ENCODE assay signal across 13 cellular contexts in genomic region chr5:65105301-65105700, GRCh38.
DNase-seq lines count a peak whose midpoint lies in the region; ATAC-seq and TF ChIP-seq lines count a peak whose summit lies in the region.
"Had no signal": no experiment of that assay in that cellular context is flagged by ENCODE, and none has a peak within 500 bp of the region (broad histone marks: within the 10 kb centered on the region; RNA-seq: fewer than 3 reads in every experiment).

No MANE protein-coding gene starts in this region.

- no peak overlapping the region for H3K4me3 ChIP-seq in CD4-positive, CD25-positive, alpha-beta regulatory T cell (ENCODE audit: low read depth, low read length)
- H3K4me3 ChIP-seq: mucosa of descending colon had no signal

- peak overlapping the region in 3 of 4 donors; percentile 18 to 73 (median 69) for H3K4me3 Mint-ChIP-seq in CD4-positive, CD25-positive, alpha-beta regulatory T cell
- no peak overlapping the region for H3K4me3 Mint-ChIP-seq in activated naive CD8-positive, alpha-beta T cell treated with anti-CD3 and anti-CD28 coated beads for 36 hours
- no peak overlapping the region for H3K4me3 Mint-ChIP-seq in activated CD8-positive, alpha-beta memory T cell treated with anti-CD3 and anti-CD28 coated beads, Interleukin-2, amount 10 ng/mL, durations not matched to agents 7 days and 5 days

- H3K9me3 ChIP-seq in CD4-positive, CD25-positive, alpha-beta regulatory T cell (ENCODE audit: control insufficient read depth in 2 of 2, low read length in 2 of 2) = no peaks in the 10 kb centered on the region
- H3K9me3 ChIP-seq: mucosa of descending colon had no signal

- H3K9me3 Mint-ChIP-seq in CD4-positive, CD25-positive, alpha-beta regulatory T cell = peaks cover 0 to 3% (median 0%) of the 10 kb centered on the region in 7 donors
- no peaks in the 10 kb centered on the region for H3K9me3 Mint-ChIP-seq in activated naive CD8-positive, alpha-beta T cell treated with anti-CD3 and anti-CD28 coated beads for 36 hours
- H3K9me3 Mint-ChIP-seq in activated CD8-positive, alpha-beta memory T cell treated with anti-CD3 and anti-CD28 coated beads, Interleukin-2, amount 10 ng/mL, durations not matched to agents 7 days and 5 days (ENCODE audit: low read depth) = no peaks in the 10 kb centered on the region

- H3K4me1 ChIP-seq in CD4-positive, CD25-positive, alpha-beta regulatory T cell (ENCODE audit: control insufficient read depth, insufficient read depth, low read length, poor library complexity, severe bottlenecking) = peaks cover 12% of the 10 kb centered on the region

- no peaks in the 10 kb centered on the region for H3K27me3 ChIP-seq in CD4-positive, CD25-positive, alpha-beta regulatory T cell (ENCODE audit: control insufficient read depth, insufficient read depth, low read length)

- peak; percentile 27 for TF ChIP-seq POLR2A in GM18505 (IDR thresholded peaks at IDR 0.05; ENCODE audit: borderline replicate concordance, extremely low read depth, insufficient read depth, insufficient read length)

- H3K27ac ChIP-seq in CD4-positive, CD25-positive, alpha-beta regulatory T cell (ENCODE audit: insufficient read depth, low read length, poor library complexity, severe bottlenecking) = no peak overlapping the region

- no peaks in the 10 kb centered on the region for H3K27me3 Mint-ChIP-seq in CD4-positive, CD25-positive, alpha-beta regulatory T cell
- no peaks in the 10 kb centered on the region for H3K27me3 Mint-ChIP-seq in activated naive CD8-positive, alpha-beta T cell treated with anti-CD3 and anti-CD28 coated beads for 36 hours
- peaks cover 21% of the 10 kb centered on the region for H3K27me3 Mint-ChIP-seq in activated CD8-positive, alpha-beta memory T cell treated with anti-CD3 and anti-CD28 coated beads, Interleukin-2, amount 10 ng/mL, durations not matched to agents 7 days and 5 days

- H3K36me3 ChIP-seq in CD4-positive, CD25-positive, alpha-beta regulatory T cell (ENCODE audit: control insufficient read depth, insufficient read depth, low read length) = no peaks in the 10 kb centered on the region

- peak in 1 of 3 donors; percentile 49 for DNase-seq in CD4-positive, CD25-positive, alpha-beta regulatory T cell
- DNase-seq in activated naive CD8-positive, alpha-beta T cell treated with anti-CD3 and anti-CD28 coated beads for 36 hours = no peak
- DNase-seq in NCI-H1092 (lab: John Stamatoyannopoulos, UW) = no peak
- no peak for DNase-seq in NCI-H1105 (lab: John Stamatoyannopoulos, UW)
- DNase-seq in activated CD8-positive, alpha-beta memory T cell treated with anti-CD3 and anti-CD28 coated beads, Interleukin-2, amount 10 ng/mL, durations not matched to agents 7 days and 5 days = no peak
- DNase-seq: amygdala, mucosa of descending colon, NCI-H1694 treated with DMSO at 0.1 percent for 48 hours, NCI-H69, Right ventricle myocardium superior had no signal

- peaks cover 14 to 32% (median 20%) of the 10 kb centered on the region in 4 donors for H3K4me1 Mint-ChIP-seq in CD4-positive, CD25-positive, alpha-beta regulatory T cell
- peaks cover 46% of the 10 kb centered on the region for H3K4me1 Mint-ChIP-seq in activated naive CD8-positive, alpha-beta T cell treated with anti-CD3 and anti-CD28 coated beads for 36 hours
- H3K4me1 Mint-ChIP-seq in activated CD8-positive, alpha-beta memory T cell treated with anti-CD3 and anti-CD28 coated beads, Interleukin-2, amount 10 ng/mL, durations not matched to agents 7 days and 5 days = peaks cover 34% of the 10 kb centered on the region

- peak overlapping the region in 1 of 3 donors; percentile 78 for H3K27ac Mint-ChIP-seq in CD4-positive, CD25-positive, alpha-beta regulatory T cell
- peak overlapping the region; percentile 47 for H3K27ac Mint-ChIP-seq in activated naive CD8-positive, alpha-beta T cell treated with anti-CD3 and anti-CD28 coated beads for 36 hours
- H3K27ac Mint-ChIP-seq in activated CD8-positive, alpha-beta memory T cell treated with anti-CD3 and anti-CD28 coated beads, Interleukin-2, amount 10 ng/mL, durations not matched to agents 7 days and 5 days = no peak overlapping the region

- ATAC-seq in CD4-positive, CD25-positive, alpha-beta regulatory T cell (ENCODE audit: low read depth in 2 of 2) = no peak
- no peak for ATAC-seq in GM18505 (IDR thresholded peaks at IDR 0.05; ENCODE audit: unreplicated experiment)
- ATAC-seq in HG02852 (IDR thresholded peaks at IDR 0.05; ENCODE audit: unreplicated experiment) = peak; percentile 31
- no peak for ATAC-seq in activated CD8-positive, alpha-beta memory T cell treated with anti-CD3 and anti-CD28 coated beads, Interleukin-2, amount 10 ng/mL, durations not matched to agents 7 days and 5 days
- ATAC-seq in HG02623 (IDR thresholded peaks at IDR 0.05; ENCODE audit: unreplicated experiment) = no peak
- ATAC-seq: mucosa of descending colon had no signal

- CTCF ChIA-PET in activated CD8-positive, alpha-beta memory T cell treated with anti-CD3 and anti-CD28 coated beads, Interleukin-2, amount 10 ng/mL, durations not matched to agents 7 days and 5 days (lab: Charles Lee) = interaction anchor here (3.0 to 4.5 kb wide), 2 partner anchors 69 to 377 kb away, joined by 14 to 34 read pairs; partner anchors contain the start of gene ADAMTS6

- no peaks in the 10 kb centered on the region for H3K36me3 Mint-ChIP-seq in CD4-positive, CD25-positive, alpha-beta regulatory T cell
- H3K36me3 Mint-ChIP-seq in activated naive CD8-positive, alpha-beta T cell treated with anti-CD3 and anti-CD28 coated beads for 36 hours = no peaks in the 10 kb centered on the region
- peaks cover 2% of the 10 kb centered on the region for H3K36me3 Mint-ChIP-seq in activated CD8-positive, alpha-beta memory T cell treated with anti-CD3 and anti-CD28 coated beads, Interleukin-2, amount 10 ng/mL, durations not matched to agents 7 days and 5 days

Comparison
In these comparisons a context has a peak if more than half of its experiments do, and no peak if none do; other contexts are left out.
1. H3K4me3 Mint-ChIP-seq: peak in CD4-positive, CD25-positive, alpha-beta regulatory T cell (3 of 4); none in activated naive CD8-positive, alpha-beta T cell treated with anti-CD3 and anti-CD28 coated beads for 36 hours (single experiment) and activated CD8-positive, alpha-beta memory T cell treated with anti-CD3 and anti-CD28 coated beads, Interleukin-2, amount 10 ng/mL, durations not matched to agents 7 days and 5 days (single experiment).